Comparison of ENCODE assay signal across 16 cellular contexts in the genomic region with DNA sequence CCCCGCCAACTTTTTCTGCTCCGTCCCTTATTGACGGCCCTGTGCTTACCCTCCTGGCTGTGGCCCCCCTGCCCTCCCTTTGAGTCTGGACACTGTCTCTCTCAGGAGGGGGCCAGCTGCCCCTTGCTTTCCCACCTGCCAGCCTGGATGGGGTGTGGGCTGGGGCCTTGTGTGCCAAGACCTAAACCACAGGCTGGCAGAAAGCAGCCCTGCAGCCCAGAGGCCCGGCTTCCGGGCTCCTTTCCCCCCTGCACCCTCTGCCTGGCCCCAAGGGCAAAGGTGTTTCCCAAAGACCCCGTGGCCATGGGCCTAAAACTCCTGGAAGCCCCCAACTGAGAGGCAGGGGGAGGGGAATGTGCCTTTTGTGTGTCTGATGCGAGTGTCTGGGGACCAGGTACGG. TPM values are rescaled to one million over a fixed set of nuclear protein-coding genes. Genes with fewer than 3 reads are reported as not detected.
DNase-seq lines count a peak whose midpoint lies in the region; ATAC-seq and TF ChIP-seq lines count a peak whose summit lies in the region.
"Had no signal": no experiment of that assay in that cellular context is flagged by ENCODE, and none has a peak within 500 bp of the region (broad histone marks: within the 10 kb centered on the region; RNA-seq: fewer than 3 reads in every experiment).

No MANE protein-coding gene starts in this region.

- intact Hi-C loops in Calu3 (cut with micrococcal nuclease; ENCODE audit: unreplicated experiment), result no loop called here

- no peak overlapping the region for H3K27ac ChIP-seq in endodermal cell (ENCODE audit: low read depth, low read length)
- H3K27ac ChIP-seq in skin epidermis, result peak overlapping the region in 14 of 21 experiments; percentile 8 to 84 (median 64)
- H3K27ac ChIP-seq: BLaER1 treated with 17β-estradiol and CSF1 and Interleukin-3, amounts not matched to agents 10 nM and 100 nM had no signal

- no TSS peak for BruUV-seq in Calu3 (replicated peaks; lab: Mats Ljungman, UMichigan)

- TF ChIP-seq CTCF in Calu3 (IDR thresholded peaks at IDR 0.05; ENCODE audit: unreplicated experiment), result no peak
- TF ChIP-seq CTCF in endodermal cell (conservative IDR thresholded peaks at IDR 0.05), result no peak
- TF ChIP-seq CTCF in nephron progenitor cell (IDR thresholded peaks at IDR 0.05), result no peak

- 91 to 100% methylated on average over 5 to 8 of the region's 8 CpGs for WGBS in endodermal cell (ENCODE audit: insufficient coverage in 1 of 2, insufficient read length in 1 of 2), 2 experiments

- CTCF ChIA-PET in Calu3 (lab: Charles Lee), result no interaction called here

- peaks cover 48% of the 10 kb centered on the region for H3K36me3 ChIP-seq in endodermal cell (ENCODE audit: control insufficient read depth, insufficient read depth, low read length)

- no peaks in the 10 kb centered on the region for H3K9me3 Mint-ChIP-seq in Calu3 (ENCODE audit: low read depth, unreplicated experiment)
- no peaks in the 10 kb centered on the region for H3K9me3 Mint-ChIP-seq in endodermal cell
- H3K9me3 Mint-ChIP-seq in nephron progenitor cell, result no peaks in the 10 kb centered on the region
- H3K9me3 Mint-ChIP-seq: CD4-positive, CD25-positive, alpha-beta regulatory T cell; H9 had no signal

- H3K27me3 ChIP-seq in endodermal cell (ENCODE audit: control insufficient read depth, insufficient read depth, low read length, poor library complexity, severe bottlenecking), result no peaks in the 10 kb centered on the region
- H3K27me3 ChIP-seq: BLaER1 treated with 17β-estradiol and CSF1 and Interleukin-3, amounts not matched to agents 10 nM and 100 nM had no signal

- no peak overlapping the region for H3K4me3 ChIP-seq in endodermal cell (ENCODE audit: low read length)
- no peak overlapping the region for H3K4me3 ChIP-seq in skin epidermis
- H3K4me3 ChIP-seq: BLaER1 treated with 17β-estradiol and CSF1 and Interleukin-3, amounts not matched to agents 10 nM and 100 nM; GM12878 had no signal

- no peaks in the 10 kb centered on the region for H3K9me3 ChIP-seq in endodermal cell (ENCODE audit: control insufficient read depth, low read length)
- H3K9me3 ChIP-seq: BLaER1 treated with 17β-estradiol and CSF1 and Interleukin-3, amounts not matched to agents 10 nM and 100 nM had no signal

- DNase-seq in Calu3, result no peak
- no peak for DNase-seq in endodermal cell
- DNase-seq in nephron progenitor cell, result no peak
- no peak for DNase-seq in SIG-M5 (lab: John Stamatoyannopoulos, UW)
- DNase-seq: ACHN; CD4-positive, CD25-positive, alpha-beta regulatory T cell; DMS79; GOT3; H9; IMR-90 had no signal

- no peaks in the 10 kb centered on the region for H3K27me3 Mint-ChIP-seq in Calu3 (ENCODE audit: unreplicated experiment)
- no peaks in the 10 kb centered on the region for H3K27me3 Mint-ChIP-seq in endodermal cell (ENCODE audit: insufficient read depth)
- H3K27me3 Mint-ChIP-seq in nephron progenitor cell (ENCODE audit: low read depth, poor library complexity), result peaks cover 2% of the 10 kb centered on the region

- H3K4me1 ChIP-seq in endodermal cell (ENCODE audit: control insufficient read depth, insufficient read depth, low read length), result peaks cover under 1% of the 10 kb centered on the region

- H3K4me1 Mint-ChIP-seq in Calu3 (ENCODE audit: low read depth, unreplicated experiment) (peaks cover under 1% of the 10 kb centered on the region), endodermal cell (peaks cover under 1% of the 10 kb centered on the region), nephron progenitor cell (peaks cover 30% of the 10 kb centered on the region)
- H3K4me1 Mint-ChIP-seq: CD4-positive, CD25-positive, alpha-beta regulatory T cell had no signal

- H3K36me3 Mint-ChIP-seq in Calu3 (ENCODE audit: insufficient read depth, unreplicated experiment) (peaks cover 53% of the 10 kb centered on the region), endodermal cell (ENCODE audit: low read depth) (peaks cover 53% of the 10 kb centered on the region), nephron progenitor cell (ENCODE audit: low read depth) (peaks cover 46% of the 10 kb centered on the region)
- H3K36me3 Mint-ChIP-seq: CD4-positive, CD25-positive, alpha-beta regulatory T cell had no signal

- no peak for ATAC-seq in HG02970 (IDR thresholded peaks at IDR 0.05; ENCODE audit: low FRiP score, unreplicated experiment)
- no peak for ATAC-seq in GM21717 (IDR thresholded peaks at IDR 0.05; ENCODE audit: unreplicated experiment)
- no peak for ATAC-seq in HG02938 (IDR thresholded peaks at IDR 0.05; ENCODE audit: unreplicated experiment)
- ATAC-seq: GM12878 had no signal

- no peak overlapping the region for H3K4me3 Mint-ChIP-seq in Calu3 (ENCODE audit: low read depth, unreplicated experiment)
- no peak overlapping the region for H3K4me3 Mint-ChIP-seq in endodermal cell
- H3K4me3 Mint-ChIP-seq in nephron progenitor cell, result no peak overlapping the region
- H3K4me3 Mint-ChIP-seq: CD4-positive, CD25-positive, alpha-beta regulatory T cell; H9 had no signal

- H3K9ac ChIP-seq in endodermal cell (ENCODE audit: extremely low read depth, low read length, poor library complexity, severe bottlenecking), result no peak overlapping the region

- H3K27ac Mint-ChIP-seq in Calu3 (ENCODE audit: unreplicated experiment) (peak overlapping the region; percentile 54), endodermal cell (peak overlapping the region; percentile 21), nephron progenitor cell (peak overlapping the region; percentile 88)
- H3K27ac Mint-ChIP-seq: CD4-positive, CD25-positive, alpha-beta regulatory T cell had no signal

RNA-seq across cellular contexts. Expression of a gene that starts 17.5 kb away (rescaled TPM):
- 63.2 and 68.9 TPM in 2 replicates for total RNA-seq in Calu3 (2022)
- 10 to 100 TPM; 44.1 to 65.5 TPM for total RNA-seq in endodermal cell
- 38.0 TPM for polyA plus RNA-seq in endodermal cell (2013, experiment 1 of 2)
- 30.3 TPM for polyA plus RNA-seq in endodermal cell (2013, experiment 2 of 2)

Comparison
In these comparisons a context has a peak if more than half of its experiments do, and no peak if none do; other contexts are left out.
1. H3K27ac Mint-ChIP-seq: peak in every context shown above with its lines; median percentile 88 in nephron progenitor cell; 54 in Calu3; 21 in endodermal cell.